ENCODE assay signal across 2 cellular contexts in the genomic region with DNA sequence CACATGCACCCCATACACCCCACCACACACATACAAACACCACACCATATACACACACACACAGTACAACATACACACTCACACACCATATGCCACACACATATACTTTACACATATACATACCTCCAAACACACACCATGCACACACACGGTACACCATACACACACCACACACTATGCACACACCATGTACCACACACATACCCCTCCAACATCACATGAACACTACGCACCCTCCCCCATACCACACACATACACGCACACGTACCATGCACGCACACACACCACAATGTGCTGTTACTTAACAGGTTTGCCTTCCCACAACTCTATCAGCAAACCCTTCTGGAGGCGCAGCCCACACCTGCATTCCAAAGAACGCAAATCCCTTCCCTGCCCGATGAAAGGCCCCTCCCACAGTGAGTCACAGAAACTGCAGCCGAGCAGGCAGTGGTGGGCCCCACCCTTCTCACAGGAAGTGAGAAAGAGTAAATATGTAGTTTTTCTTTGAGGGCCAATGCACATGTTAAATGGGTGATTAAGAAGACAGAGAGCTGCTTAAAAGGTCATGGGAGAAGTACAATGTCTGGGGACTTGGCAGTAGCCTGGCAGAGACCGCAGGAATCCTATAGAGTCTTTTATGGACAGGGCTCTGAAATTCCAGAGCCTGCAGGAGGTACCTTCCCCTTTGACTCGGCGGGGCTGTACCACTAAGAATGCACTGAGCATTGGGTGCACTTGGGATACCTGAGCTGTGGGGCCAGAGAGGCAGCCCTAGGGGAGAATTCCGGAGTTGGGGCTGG.
TF ChIP-seq lines count a peak whose summit lies in the region.

No MANE protein-coding gene starts in this region.

TF ChIP-seq in GM23338, 12 proteins besides CTCF, POLR2A, EP300 and RAD21 (continued from another document and continues in another):
- TF ChIP-seq, protein P1, sequence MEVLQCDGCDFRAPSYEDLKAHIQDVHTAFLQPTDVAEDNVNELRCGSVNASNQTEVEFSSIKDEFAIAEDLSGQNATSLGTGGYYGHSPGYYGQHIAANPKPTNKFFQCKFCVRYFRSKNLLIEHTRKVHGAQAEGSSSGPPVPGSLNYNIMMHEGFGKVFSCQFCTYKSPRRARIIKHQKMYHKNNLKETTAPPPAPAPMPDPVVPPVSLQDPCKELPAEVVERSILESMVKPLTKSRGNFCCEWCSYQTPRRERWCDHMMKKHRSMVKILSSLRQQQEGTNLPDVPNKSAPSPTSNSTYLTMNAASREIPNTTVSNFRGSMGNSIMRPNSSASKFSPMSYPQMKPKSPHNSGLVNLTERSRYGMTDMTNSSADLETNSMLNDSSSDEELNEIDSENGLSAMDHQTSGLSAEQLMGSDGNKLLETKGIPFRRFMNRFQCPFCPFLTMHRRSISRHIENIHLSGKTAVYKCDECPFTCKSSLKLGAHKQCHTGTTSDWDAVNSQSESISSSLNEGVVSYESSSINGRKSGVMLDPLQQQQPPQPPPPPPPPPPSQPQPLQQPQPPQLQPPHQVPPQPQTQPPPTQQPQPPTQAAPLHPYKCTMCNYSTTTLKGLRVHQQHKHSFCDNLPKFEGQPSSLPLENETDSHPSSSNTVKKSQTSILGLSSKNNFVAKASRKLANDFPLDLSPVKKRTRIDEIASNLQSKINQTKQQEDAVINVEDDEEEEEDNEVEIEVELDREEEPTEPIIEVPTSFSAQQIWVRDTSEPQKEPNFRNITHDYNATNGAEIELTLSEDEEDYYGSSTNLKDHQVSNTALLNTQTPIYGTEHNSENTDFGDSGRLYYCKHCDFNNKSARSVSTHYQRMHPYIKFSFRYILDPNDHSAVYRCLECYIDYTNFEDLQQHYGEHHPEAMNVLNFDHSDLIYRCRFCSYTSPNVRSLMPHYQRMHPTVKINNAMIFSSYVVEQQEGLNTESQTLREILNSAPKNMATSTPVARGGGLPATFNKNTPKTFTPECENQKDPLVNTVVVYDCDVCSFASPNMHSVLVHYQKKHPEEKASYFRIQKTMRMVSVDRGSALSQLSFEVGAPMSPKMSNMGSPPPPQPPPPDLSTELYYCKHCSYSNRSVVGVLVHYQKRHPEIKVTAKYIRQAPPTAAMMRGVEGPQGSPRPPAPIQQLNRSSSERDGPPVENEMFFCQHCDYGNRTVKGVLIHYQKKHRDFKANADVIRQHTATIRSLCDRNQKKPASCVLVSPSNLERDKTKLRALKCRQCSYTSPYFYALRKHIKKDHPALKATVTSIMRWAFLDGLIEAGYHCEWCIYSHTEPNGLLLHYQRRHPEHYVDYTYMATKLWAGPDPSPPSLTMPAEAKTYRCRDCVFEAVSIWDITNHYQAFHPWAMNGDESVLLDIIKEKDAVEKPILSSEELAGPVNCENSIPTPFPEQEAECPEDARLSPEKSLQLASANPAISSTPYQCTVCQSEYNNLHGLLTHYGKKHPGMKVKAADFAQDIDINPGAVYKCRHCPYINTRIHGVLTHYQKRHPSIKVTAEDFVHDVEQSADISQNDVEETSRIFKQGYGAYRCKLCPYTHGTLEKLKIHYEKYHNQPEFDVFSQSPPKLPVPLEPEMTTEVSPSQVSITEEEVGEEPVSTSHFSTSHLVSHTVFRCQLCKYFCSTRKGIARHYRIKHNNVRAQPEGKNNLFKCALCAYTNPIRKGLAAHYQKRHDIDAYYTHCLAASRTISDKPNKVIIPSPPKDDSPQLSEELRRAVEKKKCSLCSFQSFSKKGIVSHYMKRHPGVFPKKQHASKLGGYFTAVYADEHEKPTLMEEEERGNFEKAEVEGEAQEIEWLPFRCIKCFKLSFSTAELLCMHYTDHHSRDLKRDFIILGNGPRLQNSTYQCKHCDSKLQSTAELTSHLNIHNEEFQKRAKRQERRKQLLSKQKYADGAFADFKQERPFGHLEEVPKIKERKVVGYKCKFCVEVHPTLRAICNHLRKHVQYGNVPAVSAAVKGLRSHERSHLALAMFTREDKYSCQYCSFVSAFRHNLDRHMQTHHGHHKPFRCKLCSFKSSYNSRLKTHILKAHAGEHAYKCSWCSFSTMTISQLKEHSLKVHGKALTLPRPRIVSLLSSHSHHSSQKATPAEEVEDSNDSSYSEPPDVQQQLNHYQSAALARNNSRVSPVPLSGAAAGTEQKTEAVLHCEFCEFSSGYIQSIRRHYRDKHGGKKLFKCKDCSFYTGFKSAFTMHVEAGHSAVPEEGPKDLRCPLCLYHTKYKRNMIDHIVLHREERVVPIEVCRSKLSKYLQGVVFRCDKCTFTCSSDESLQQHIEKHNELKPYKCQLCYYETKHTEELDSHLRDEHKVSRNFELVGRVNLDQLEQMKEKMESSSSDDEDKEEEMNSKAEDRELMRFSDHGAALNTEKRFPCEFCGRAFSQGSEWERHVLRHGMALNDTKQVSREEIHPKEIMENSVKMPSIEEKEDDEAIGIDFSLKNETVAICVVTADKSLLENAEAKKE (CRISPR knock-in tag; IDR thresholded peaks at IDR 0.05), result peak; percentile 89
- TF ChIP-seq STAT1 (IDR thresholded peaks at IDR 0.05; ENCODE audit: unreplicated experiment), result no peak
- TF ChIP-seq, protein P2, sequence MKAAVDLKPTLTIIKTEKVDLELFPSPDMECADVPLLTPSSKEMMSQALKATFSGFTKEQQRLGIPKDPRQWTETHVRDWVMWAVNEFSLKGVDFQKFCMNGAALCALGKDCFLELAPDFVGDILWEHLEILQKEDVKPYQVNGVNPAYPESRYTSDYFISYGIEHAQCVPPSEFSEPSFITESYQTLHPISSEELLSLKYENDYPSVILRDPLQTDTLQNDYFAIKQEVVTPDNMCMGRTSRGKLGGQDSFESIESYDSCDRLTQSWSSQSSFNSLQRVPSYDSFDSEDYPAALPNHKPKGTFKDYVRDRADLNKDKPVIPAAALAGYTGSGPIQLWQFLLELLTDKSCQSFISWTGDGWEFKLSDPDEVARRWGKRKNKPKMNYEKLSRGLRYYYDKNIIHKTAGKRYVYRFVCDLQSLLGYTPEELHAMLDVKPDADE (IDR thresholded peaks at IDR 0.05), result peak; percentile 69; the same call in 1 of the 2 replicates
- TF ChIP-seq POLR2AphosphoS5 (IDR thresholded peaks at IDR 0.05; ENCODE audit: low read depth), result peak; percentile 85
- TF ChIP-seq, protein P3, sequence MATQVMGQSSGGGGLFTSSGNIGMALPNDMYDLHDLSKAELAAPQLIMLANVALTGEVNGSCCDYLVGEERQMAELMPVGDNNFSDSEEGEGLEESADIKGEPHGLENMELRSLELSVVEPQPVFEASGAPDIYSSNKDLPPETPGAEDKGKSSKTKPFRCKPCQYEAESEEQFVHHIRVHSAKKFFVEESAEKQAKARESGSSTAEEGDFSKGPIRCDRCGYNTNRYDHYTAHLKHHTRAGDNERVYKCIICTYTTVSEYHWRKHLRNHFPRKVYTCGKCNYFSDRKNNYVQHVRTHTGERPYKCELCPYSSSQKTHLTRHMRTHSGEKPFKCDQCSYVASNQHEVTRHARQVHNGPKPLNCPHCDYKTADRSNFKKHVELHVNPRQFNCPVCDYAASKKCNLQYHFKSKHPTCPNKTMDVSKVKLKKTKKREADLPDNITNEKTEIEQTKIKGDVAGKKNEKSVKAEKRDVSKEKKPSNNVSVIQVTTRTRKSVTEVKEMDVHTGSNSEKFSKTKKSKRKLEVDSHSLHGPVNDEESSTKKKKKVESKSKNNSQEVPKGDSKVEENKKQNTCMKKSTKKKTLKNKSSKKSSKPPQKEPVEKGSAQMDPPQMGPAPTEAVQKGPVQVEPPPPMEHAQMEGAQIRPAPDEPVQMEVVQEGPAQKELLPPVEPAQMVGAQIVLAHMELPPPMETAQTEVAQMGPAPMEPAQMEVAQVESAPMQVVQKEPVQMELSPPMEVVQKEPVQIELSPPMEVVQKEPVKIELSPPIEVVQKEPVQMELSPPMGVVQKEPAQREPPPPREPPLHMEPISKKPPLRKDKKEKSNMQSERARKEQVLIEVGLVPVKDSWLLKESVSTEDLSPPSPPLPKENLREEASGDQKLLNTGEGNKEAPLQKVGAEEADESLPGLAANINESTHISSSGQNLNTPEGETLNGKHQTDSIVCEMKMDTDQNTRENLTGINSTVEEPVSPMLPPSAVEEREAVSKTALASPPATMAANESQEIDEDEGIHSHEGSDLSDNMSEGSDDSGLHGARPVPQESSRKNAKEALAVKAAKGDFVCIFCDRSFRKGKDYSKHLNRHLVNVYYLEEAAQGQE (IDR thresholded peaks at IDR 0.05; ENCODE audit: unreplicated experiment), result peak; percentile 17
- TF ChIP-seq ZNF114 (CRISPR knock-in tag; IDR thresholded peaks at IDR 0.05), result no peak
- TF ChIP-seq JUNB (IDR thresholded peaks at IDR 0.05; ENCODE audit: unreplicated experiment), result no peak

TF ChIP-seq in liver, 16 proteins besides CTCF, POLR2A, EP300 and RAD21 (continued from another document):
- TF ChIP-seq, protein P4, sequence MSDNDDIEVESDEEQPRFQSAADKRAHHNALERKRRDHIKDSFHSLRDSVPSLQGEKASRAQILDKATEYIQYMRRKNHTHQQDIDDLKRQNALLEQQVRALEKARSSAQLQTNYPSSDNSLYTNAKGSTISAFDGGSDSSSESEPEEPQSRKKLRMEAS (IDR thresholded peaks at IDR 0.05), result no peak
